ENCODE assay signal across 9 cellular contexts in the genomic region with DNA sequence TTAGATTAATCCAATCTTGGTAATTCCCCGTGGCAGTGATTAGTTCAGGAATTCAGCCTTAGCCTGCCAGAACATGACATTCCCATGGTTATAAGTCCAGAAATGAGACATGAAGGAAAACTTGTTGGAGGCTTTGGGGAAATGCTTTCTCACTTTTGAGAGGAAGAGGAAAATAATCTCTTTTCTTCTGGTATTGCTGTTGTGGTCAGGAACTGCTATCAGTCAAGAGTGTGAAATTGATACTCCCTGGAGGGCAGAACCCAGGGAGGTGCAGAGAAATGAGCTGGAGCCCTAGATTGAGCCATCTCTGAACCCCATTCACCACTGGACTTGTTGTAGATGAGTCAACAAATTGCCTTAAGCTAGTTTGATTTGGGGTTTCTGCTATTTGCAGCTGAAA. TPM values are rescaled to one million over a fixed set of nuclear protein-coding genes. Genes with fewer than 3 reads are reported as not detected.
DNase-seq lines count a peak whose midpoint lies in the region; ATAC-seq and TF ChIP-seq lines count a peak whose summit lies in the region.
"Had no signal": no experiment of that assay in that cellular context is flagged by ENCODE, and none has a peak within 500 bp of the region (broad histone marks: within the 10 kb centered on the region; RNA-seq: fewer than 3 reads in every experiment).

No MANE protein-coding gene starts in this region.

- H3K9me3 Mint-ChIP-seq in type B pancreatic cell, result peaks cover 11% of the 10 kb centered on the region
- H3K9me3 Mint-ChIP-seq: dendritic cell treated with granulocyte-macrophage colony-stimulating factor and Interleukin-4, amounts not matched to agents 40 ng/mL and 50 ng/mL, for 4 days had no signal

- in situ Hi-C loops in GM23248 (cut with MboI), result no loop called here

- peaks cover 42% of the 10 kb centered on the region for H3K4me1 Mint-ChIP-seq in T-helper 17 cell
- peaks cover 27% of the 10 kb centered on the region for H3K4me1 Mint-ChIP-seq in type B pancreatic cell (ENCODE audit: unreplicated experiment)

- DNase-seq in EL (peak; percentile 90), GM23248 (peak; percentile 83), T-helper 17 cell (no peak), foreskin melanocyte (peak; percentile 73), DMS79 (lab: John Stamatoyannopoulos, UW) (no peak), islet precursor cell (no peak), SW480 (ENCODE audit: low spot score) (no peak), type B pancreatic cell (ENCODE audit: extremely low spot score, unreplicated experiment) (no peak)

- no peak overlapping the region for H2AFZ ChIP-seq in GM23248

- no peaks in the 10 kb centered on the region for H3K36me3 ChIP-seq in GM23248 (ENCODE audit: low read depth)

- peaks cover 71% of the 10 kb centered on the region for H3K79me2 ChIP-seq in GM23248 (ENCODE audit: insufficient read depth)

- 0 to 5% methylated on average over 1 of the region's 1 CpG for WGBS in GM23248 (ENCODE audit: low coverage in 1 of 2, low lambda C conversion rate in 2 of 2, missing lambda C conversion rate in 2 of 2), 2 experiments

- H3K27me3 Mint-ChIP-seq in T-helper 17 cell (no peaks in the 10 kb centered on the region), type B pancreatic cell (no peaks in the 10 kb centered on the region)
- H3K27me3 Mint-ChIP-seq: dendritic cell treated with granulocyte-macrophage colony-stimulating factor and Interleukin-4, amounts not matched to agents 40 ng/mL and 50 ng/mL, for 4 days had no signal

- no peak overlapping the region for H3K4me3 ChIP-seq in GM23248

- no peaks in the 10 kb centered on the region for H3K9me3 ChIP-seq in GM23248 (ENCODE audit: low read depth)
- no peaks in the 10 kb centered on the region for H3K9me3 ChIP-seq in T-helper 17 cell (ENCODE audit: control insufficient read depth, low read length, poor library complexity, severe bottlenecking)

- H3K4me2 ChIP-seq in GM23248 (ENCODE audit: unreplicated experiment), result peak overlapping the region; percentile 33

- H3K27me3 ChIP-seq in GM23248 (replicated peaks; ENCODE audit: insufficient read depth), result no peaks in the 10 kb centered on the region

- H3K36me3 Mint-ChIP-seq in T-helper 17 cell (ENCODE audit: low read depth) (peaks cover 4% of the 10 kb centered on the region), type B pancreatic cell (peaks cover 29% of the 10 kb centered on the region)

- H3F3A ChIP-seq in GM23248 (ENCODE audit: insufficient read depth), result peaks cover 67% of the 10 kb centered on the region

- ATAC-seq in T-helper 17 cell, result no peak

- H3K27ac ChIP-seq in GM23248, result peak overlapping the region; percentile 64

- H3K4me1 ChIP-seq in GM23248 (ENCODE audit: insufficient read depth), result peaks cover 57% of the 10 kb centered on the region

- H3K27ac Mint-ChIP-seq in T-helper 17 cell (no peak overlapping the region), type B pancreatic cell (no peak overlapping the region)

- H4K20me1 ChIP-seq in GM23248 (ENCODE audit: insufficient read depth), result no peaks in the 10 kb centered on the region

- no peaks in the 10 kb centered on the region for H3K9me2 ChIP-seq in GM23248 (ENCODE audit: insufficient read depth)

- H3K9ac ChIP-seq in GM23248, result no peak overlapping the region

- TF ChIP-seq CTCF in type B pancreatic cell (conservative IDR thresholded peaks at IDR 0.05), result no peak

- H3K4me3 Mint-ChIP-seq in T-helper 17 cell (peak overlapping the region; percentile 5), type B pancreatic cell (no peak overlapping the region)
- H3K4me3 Mint-ChIP-seq: dendritic cell treated with granulocyte-macrophage colony-stimulating factor and Interleukin-4, amounts not matched to agents 40 ng/mL and 50 ng/mL, for 4 days had no signal

RNA-seq across cellular contexts. Expression of gene APH1B, which starts 38.6 kb away (rescaled TPM):
- 15.8 and 18.6 TPM in 2 replicates for total RNA-seq in GM23248 (2014; rRNA removed; shearing (Covaris generic))
- polyA plus RNA-seq in GM23248 (2016; fragmentation: Nextera tagmentation; extraction: Ambion mirVana), result 40.5 and 43.2 TPM in 2 replicates
- total RNA-seq in T-helper 17 cell, result 10 to 100 TPM; 11.8 to 17.6 TPM
- total RNA-seq in type B pancreatic cell (ENCODE audit: low replicate concordance), result 13.4 and 16.0 TPM in 2 replicates

RNA-seq across cellular contexts. Expression of gene RAB8B, which starts 49.4 kb away (rescaled TPM):
- 54.3 and 54.6 TPM in 2 replicates for total RNA-seq in GM23248 (2014; rRNA removed; shearing (Covaris generic))
- 37.8 and 43.6 TPM in 2 replicates for polyA plus RNA-seq in GM23248 (2016; fragmentation: Nextera tagmentation; extraction: Ambion mirVana)
- total RNA-seq in T-helper 17 cell (100 to 1,000 TPM in 1 of 2 donors, 10 to 100 TPM in 1; 78.1 to 108 TPM), type B pancreatic cell (ENCODE audit: low replicate concordance) (26.5 and 36.8 TPM in 2 replicates)

Comparison
In these comparisons a context has a peak if more than half of its experiments do, and no peak if none do; other contexts are left out.
1. DNase-seq: peak in EL (single experiment), GM23248 (single experiment) and foreskin melanocyte (single experiment); none in T-helper 17 cell (0 of 3), DMS79 (single experiment), islet precursor cell (single experiment), SW480 (single experiment) and type B pancreatic cell (single experiment).